In genomic region chr17:76492250-76492988, GRCh38 we compare ENCODE assay signal across 9 cellular contexts. TPM values are rescaled to one million over a fixed set of nuclear protein-coding genes. Genes with fewer than 3 reads are reported as not detected.
DNase-seq lines count a peak whose midpoint lies in the region; ATAC-seq and TF ChIP-seq lines count a peak whose summit lies in the region.
"Had no signal": no experiment of that assay in that cellular context is flagged by ENCODE, and none has a peak within 500 bp of the region (broad histone marks: within the 10 kb centered on the region; RNA-seq: fewer than 3 reads in every experiment).

No MANE protein-coding gene starts in this region.

- in situ Hi-C loops in Panc1 (cut with HindIII; ENCODE audit: low pct_unique_long_range_greater_than_20kb, low sequenced_read_pairs): no loop called here

- no peaks in the 10 kb centered on the region for H3K36me3 ChIP-seq in Panc1 (ENCODE audit: control insufficient read depth, insufficient read depth, low read length)

- no TSS peak for BruUV-seq in Panc1 (replicated peaks; lab: Mats Ljungman, UMichigan)

- CTCF ChIA-PET in Panc1 (lab: Charles Lee): interaction anchor here (0.9 kb wide), 1 partner anchor 131 kb away, joined by 4 read pairs; no protein-coding TSS in a partner anchor

- ATAC-seq in GM18867 (IDR thresholded peaks at IDR 0.05; ENCODE audit: unreplicated experiment) (peak; percentile 34), HG02610 (IDR thresholded peaks at IDR 0.05; ENCODE audit: unreplicated experiment) (peak; percentile 36), Panc1 (peak; percentile 17)
- ATAC-seq in stimulated activated effector memory CD8-positive, alpha-beta T cell treated with anti-CD3 and anti-CD28 coated beads, Interleukin-12 subunit alpha, Interleukin-12 subunit beta, amount 100 ng/mL, for 72 hours: peak; percentile 62

- no peaks in the 10 kb centered on the region for H3K9me3 ChIP-seq in Panc1 (ENCODE audit: control insufficient read depth, insufficient read depth, low read depth, low read length)

- peaks cover 32% of the 10 kb centered on the region for H3K36me3 Mint-ChIP-seq in stimulated activated effector memory CD8-positive, alpha-beta T cell treated with anti-CD3 and anti-CD28 coated beads, Interleukin-12 subunit alpha, Interleukin-12 subunit beta, amount 100 ng/mL, for 72 hours

- no peak for TF ChIP-seq CTCF in Panc1 (IDR thresholded peaks at IDR 0.05)
- no peak for TF ChIP-seq CTCF in fibroblast of villous mesenchyme (IDR thresholded peaks at IDR 0.05; ENCODE audit: insufficient read depth, low read depth, low read length)
- no peak for TF ChIP-seq CTCF in GM10266 (IDR thresholded peaks at IDR 0.05; ENCODE audit: control insufficient read depth, insufficient read depth, low read depth, missing control alignments)

- no peaks in the 10 kb centered on the region for H3K9me3 Mint-ChIP-seq in stimulated activated effector memory CD8-positive, alpha-beta T cell treated with anti-CD3 and anti-CD28 coated beads, Interleukin-12 subunit alpha, Interleukin-12 subunit beta, amount 100 ng/mL, for 72 hours

- no peaks in the 10 kb centered on the region for H3K27me3 ChIP-seq in Panc1 (ENCODE audit: control insufficient read depth, insufficient read depth, low read length)

- H3K4me1 ChIP-seq in Panc1 (ENCODE audit: control insufficient read depth, insufficient read depth, low read length): peaks cover 51% of the 10 kb centered on the region

- peak overlapping the region in 1 of 2 experiments; percentile 20; a peak in 1 of 4 replicates for H3K4me3 ChIP-seq in Panc1 (ENCODE audit: low read depth in 2 of 2, low read length in 2 of 2)
- peak overlapping the region; percentile 21 for H3K4me3 ChIP-seq in fibroblast of villous mesenchyme (ENCODE audit: low read depth, low read length)

- H3K27ac Mint-ChIP-seq in stimulated activated effector memory CD8-positive, alpha-beta T cell treated with anti-CD3 and anti-CD28 coated beads, Interleukin-12 subunit alpha, Interleukin-12 subunit beta, amount 100 ng/mL, for 72 hours: peak overlapping the region; percentile 98

- peak overlapping the region; percentile 59 for H3K27ac ChIP-seq in Panc1 (ENCODE audit: low read length)

- DNase-seq in Panc1 (ENCODE audit: low read depth, low spot score): no peak
- DNase-seq in fibroblast of villous mesenchyme (ENCODE audit: low read depth): no peak
- no peak for DNase-seq in stimulated activated effector memory CD8-positive, alpha-beta T cell treated with anti-CD3 and anti-CD28 coated beads, Interleukin-12 subunit alpha, Interleukin-12 subunit beta, amount 100 ng/mL, for 72 hours (ENCODE audit: low spot score in 2 of 2)
- DNase-seq in GM10266 (ENCODE audit: extremely low spot score): no peak
- DNase-seq in middle frontal gyrus (ENCODE audit: extremely low spot score, low spot score): no peak
- no peak for DNase-seq in iPS-NIHi7 (ENCODE audit: extremely low spot score)

- peaks cover 80% of the 10 kb centered on the region for H3K4me1 Mint-ChIP-seq in stimulated activated effector memory CD8-positive, alpha-beta T cell treated with anti-CD3 and anti-CD28 coated beads, Interleukin-12 subunit alpha, Interleukin-12 subunit beta, amount 100 ng/mL, for 72 hours

- POLR2A ChIA-PET in Panc1 (lab: Charles Lee): no interaction called here

- intact Hi-C loops in Panc1 (cut with micrococcal nuclease; ENCODE audit: unreplicated experiment): no loop called here

- H3K4me3 Mint-ChIP-seq in stimulated activated effector memory CD8-positive, alpha-beta T cell treated with anti-CD3 and anti-CD28 coated beads, Interleukin-12 subunit alpha, Interleukin-12 subunit beta, amount 100 ng/mL, for 72 hours: peak overlapping the region; percentile 91

RNA-seq across cellular contexts. Expression of gene RHBDF2, which starts 8.8 kb away (rescaled TPM):
- total RNA-seq in Panc1 (2021; ENCODE audit: unreplicated experiment): 67.8 TPM
- 77.4 TPM for polyA plus RNA-seq in Panc1 (2012; ENCODE audit: insufficient read length)
- total RNA-seq in fibroblast of villous mesenchyme: 13.4 and 14.2 TPM in 2 replicates

RNA-seq across cellular contexts. Expression of gene AANAT, which starts 25.0 kb away (rescaled TPM):
- total RNA-seq in Panc1 (2021; ENCODE audit: unreplicated experiment): not detected
- polyA plus RNA-seq in Panc1 (2012; ENCODE audit: insufficient read length): 0.24 TPM
- total RNA-seq in fibroblast of villous mesenchyme: not detected in 2 replicates
- total RNA-seq: NCI-H460 had no signal

RNA-seq across cellular contexts. Expression of gene UBE2O, which starts 39.5 kb away (rescaled TPM):
- 47.5 TPM for total RNA-seq in Panc1 (2021; ENCODE audit: unreplicated experiment)
- 57.7 TPM for polyA plus RNA-seq in Panc1 (2012; ENCODE audit: insufficient read length)
- total RNA-seq in fibroblast of villous mesenchyme: 17.4 and 25.9 TPM in 2 replicates

RNA-seq across cellular contexts. Expression of gene CYGB, which starts 45.1 kb away (rescaled TPM):
- 6.0 TPM for total RNA-seq in Panc1 (2021; ENCODE audit: unreplicated experiment)
- polyA plus RNA-seq in Panc1 (2012; ENCODE audit: insufficient read length): 16.3 TPM
- total RNA-seq in fibroblast of villous mesenchyme: 11.7 and 14.2 TPM in 2 replicates

RNA-seq across cellular contexts. Expression of gene PRCD, which starts 47.4 kb away (rescaled TPM):
- total RNA-seq in Panc1 (2021; ENCODE audit: unreplicated experiment) (0.54 TPM), fibroblast of villous mesenchyme (1.6 and 2.2 TPM in 2 replicates)
- 1.6 TPM for polyA plus RNA-seq in Panc1 (2012; ENCODE audit: insufficient read length)
- total RNA-seq: NCI-H460 had no signal
